Comparison of ENCODE assay signal across 25 cellular contexts in genomic region chr14:76765461-76765931, GRCh38. TPM values are rescaled to one million over a fixed set of nuclear protein-coding genes. Genes with fewer than 3 reads are reported as not detected.
DNase-seq lines count a peak whose midpoint lies in the region; ATAC-seq and TF ChIP-seq lines count a peak whose summit lies in the region.
"Had no signal": no experiment of that assay in that cellular context is flagged by ENCODE, and none has a peak within 500 bp of the region (broad histone marks: within the 10 kb centered on the region; RNA-seq: fewer than 3 reads in every experiment).

No MANE protein-coding gene starts in this region.

- TF ChIP-seq CTCF in Loucy (conservative IDR thresholded peaks at IDR 0.05; ENCODE audit: low read length) (no peak), uterus (IDR thresholded peaks at IDR 0.05) (no peak)

- WGBS in right cardiac atrium = 67% methylated on average over 6 of the region's 6 CpGs
- no CpG with 5 or more reads among the region's 6 CpGs for WGBS in neuronal stem cell (ENCODE audit: extremely low coverage in 2 of 2, insufficient read length in 2 of 2, insufficient replicate concordance in 1 of 2), 2 donors

- H3K36me3 Mint-ChIP-seq in activated T-helper 17 cell treated with anti-CD3 and anti-CD28 coated beads, Interleukin-2, amount 50 U/mL, for 72 hours (ENCODE audit: low read depth) = no peaks in the 10 kb centered on the region
- H3K36me3 Mint-ChIP-seq: activated naive CD8-positive, alpha-beta T cell treated with anti-CD3 and anti-CD28 coated beads, Interleukin-2, amount 10 ng/mL, durations not matched to agents 7 days and 5 days had no signal

- no peak overlapping the region for H2BK15ac ChIP-seq in neuronal stem cell (ENCODE audit: low read length)

- no peak overlapping the region for H3K4me3 Mint-ChIP-seq in activated T-helper 17 cell treated with anti-CD3 and anti-CD28 coated beads, Interleukin-2, amount 50 U/mL, for 72 hours
- H3K4me3 Mint-ChIP-seq: activated naive CD8-positive, alpha-beta T cell treated with anti-CD3 and anti-CD28 coated beads, Interleukin-2, amount 10 ng/mL, durations not matched to agents 7 days and 5 days; CD14-positive monocyte; T-helper 2 cell treated with Interferon-gamma antibody and Interleukin-4, amounts not matched to agents 5 μg/mL and 100 μg/mL, for 36 hours had no signal

- H3K79me1 ChIP-seq in neuronal stem cell (ENCODE audit: low read depth, low read length) = peaks cover 2% of the 10 kb centered on the region

- H3K18ac ChIP-seq in neuronal stem cell (ENCODE audit: low read length) = no peak overlapping the region

- H3K14ac ChIP-seq in neuronal stem cell (ENCODE audit: low read length) = no peak overlapping the region

- H3K4me1 ChIP-seq in Loucy (ENCODE audit: insufficient read depth, low read length, poor library complexity, severe bottlenecking) = peaks cover 45% of the 10 kb centered on the region
- H3K4me1 ChIP-seq in right cardiac atrium (ENCODE audit: control insufficient read depth, insufficient read depth, low read length) = peaks cover 14% of the 10 kb centered on the region
- H3K4me1 ChIP-seq in neuronal stem cell (ENCODE audit: control insufficient read depth in 2 of 2, insufficient read depth in 1 of 2, low read depth in 1 of 2, low read length in 2 of 2) = peaks cover 21 to 30% of the 10 kb centered on the region in 2 donors
- H3K4me1 ChIP-seq in uterus = peaks cover 4% of the 10 kb centered on the region in 2 donors
- H3K4me1 ChIP-seq: foreskin keratinocyte had no signal

- intact Hi-C loops in right cardiac atrium (cut with DNase I) = no loop called here
- intact Hi-C loops in uterus (cut with DNase I; ENCODE audit: low total_unique reads) = no loop called here

- no peak overlapping the region for H2BK12ac ChIP-seq in neuronal stem cell (ENCODE audit: low read length)

- H3K4me2 ChIP-seq in Loucy (ENCODE audit: low read depth, low read length, poor library complexity, severe bottlenecking) (peak overlapping the region; percentile 17), neuronal stem cell (ENCODE audit: insufficient read depth, low read length, poor library complexity, severe bottlenecking) (no peak overlapping the region)
- H3K4me2 ChIP-seq: hepatocyte had no signal

- H3K23ac ChIP-seq in neuronal stem cell (ENCODE audit: low read depth, low read length, poor library complexity) = no peak overlapping the region

- H3K9ac ChIP-seq in Loucy (ENCODE audit: low read depth, low read length, poor library complexity, severe bottlenecking) (no peak overlapping the region), neuronal stem cell (ENCODE audit: low read depth, low read length, poor library complexity) (peak overlapping the region; percentile 3)

- DNase-seq in right cardiac atrium (no peak), neuronal stem cell (ENCODE audit: low spot score) (no peak), NCI-H2196 (lab: John Stamatoyannopoulos, UW; ENCODE audit: unreplicated experiment) (no peak), cortex of kidney (lab: John Stamatoyannopoulos, UW) (no peak), uterus (no peak), NCI-H748 treated with DMSO at 0.1 percent for 48 hours (lab: John Stamatoyannopoulos, UW) (no peak)
- DNase-seq: activated CD4-positive, alpha-beta T cell treated with anti-CD3 and anti-CD28 coated beads for 4 hours; activated naive CD8-positive, alpha-beta T cell treated with anti-CD3 and anti-CD28 coated beads, Interleukin-2, amount 10 ng/mL, durations not matched to agents 7 days and 5 days; effector CD4-positive, alpha-beta T cell; erythroblast; foreskin keratinocyte; IMR-90; lower lobe of right lung; NCI-H1092 treated with DMSO at 0.1 percent for 48 hours; NCI-H187 treated with DMSO at 0.1 percent for 48 hours; RPMI8226; stimulated activated CD4-positive, alpha-beta T cell treated with anti-CD3 and anti-CD28 coated beads, Interleukin-4, amount 100 ng/mL, for 1 hour; stimulated activated naive CD8-positive, alpha-beta T cell treated with anti-CD3 and anti-CD28 coated beads, Interleukin-15, Interleukin-2, amounts not matched to agents 100 U/mL and 50 U/mL, for 24 hours had no signal

- H4K8ac ChIP-seq in neuronal stem cell (ENCODE audit: low read depth, low read length) = no peak overlapping the region

- no peak for TF ChIP-seq POLR2A in uterus (IDR thresholded peaks at IDR 0.05)

- H3K4me3 ChIP-seq in Loucy (ENCODE audit: low read length, poor library complexity, severe bottlenecking) (no peak overlapping the region), right cardiac atrium (ENCODE audit: low read length) (no peak overlapping the region), neuronal stem cell (ENCODE audit: low read length in 2 of 2) (no peak overlapping the region), uterus (no peak overlapping the region)
- H3K4me3 ChIP-seq: hepatocyte, lower lobe of right lung, transverse colon had no signal

- no peaks in the 10 kb centered on the region for H3K27me3 Mint-ChIP-seq in activated T-helper 17 cell treated with anti-CD3 and anti-CD28 coated beads, Interleukin-2, amount 50 U/mL, for 72 hours

- H4K91ac ChIP-seq in neuronal stem cell (ENCODE audit: low read depth, low read length, poor library complexity) = no peak overlapping the region

- no peaks in the 10 kb centered on the region for H3K27me3 ChIP-seq in Loucy (ENCODE audit: insufficient read depth, low read length, poor library complexity, severe bottlenecking)
- H3K27me3 ChIP-seq in right cardiac atrium (ENCODE audit: control insufficient read depth, insufficient read depth) = no peaks in the 10 kb centered on the region
- H3K27me3 ChIP-seq in neuronal stem cell (ENCODE audit: control insufficient read depth in 3 of 3, insufficient read depth in 3 of 3, low read depth in 1 of 3, low read length in 3 of 3) = peaks cover 0 to 11% (median 0%) of the 10 kb centered on the region in 3 experiments
- H3K27me3 ChIP-seq in uterus = no peaks in the 10 kb centered on the region

- no peaks in the 10 kb centered on the region for H3K9me3 Mint-ChIP-seq in activated T-helper 17 cell treated with anti-CD3 and anti-CD28 coated beads, Interleukin-2, amount 50 U/mL, for 72 hours
- H3K9me3 Mint-ChIP-seq: activated naive CD8-positive, alpha-beta T cell treated with anti-CD3 and anti-CD28 coated beads, Interleukin-2, amount 10 ng/mL, durations not matched to agents 7 days and 5 days; CD14-positive monocyte; T-helper 2 cell treated with Interferon-gamma antibody and Interleukin-4, amounts not matched to agents 5 μg/mL and 100 μg/mL, for 36 hours had no signal

- H3K9me2 ChIP-seq in Loucy (replicated peaks; ENCODE audit: low read depth, low read length) = no peaks in the 10 kb centered on the region

- no peak overlapping the region for H2AK5ac ChIP-seq in neuronal stem cell (ENCODE audit: low read depth, low read length)

- H3K9me3 ChIP-seq in Loucy (ENCODE audit: insufficient read depth, low read depth, low read length) = no peaks in the 10 kb centered on the region
- H3K9me3 ChIP-seq in right cardiac atrium (ENCODE audit: control insufficient read depth, low read length) = no peaks in the 10 kb centered on the region
- H3K9me3 ChIP-seq in neuronal stem cell (replicated peaks in 1 of 2; ENCODE audit: control insufficient read depth in 2 of 2, insufficient read depth in 1 of 2, low read depth in 1 of 2, low read length in 2 of 2) = no peaks in the 10 kb centered on the region
- H3K9me3 ChIP-seq in uterus = no peaks in the 10 kb centered on the region
- H3K9me3 ChIP-seq: lower lobe of right lung, transverse colon had no signal

- H3K79me2 ChIP-seq in Loucy (ENCODE audit: insufficient read depth, low read length) = peaks cover 7% of the 10 kb centered on the region; the same call in 1 of the 2 replicates
- H3K79me2 ChIP-seq: hepatocyte had no signal

- peaks cover 10% of the 10 kb centered on the region for H4K20me1 ChIP-seq in Loucy (ENCODE audit: insufficient read depth, low read length, poor library complexity, severe bottlenecking)

- H3K27ac ChIP-seq in right cardiac atrium (ENCODE audit: low read length) = peak overlapping the region; percentile 84
- H3K27ac ChIP-seq in neuronal stem cell (replicated peaks; ENCODE audit: low read length) = no peak overlapping the region
- H3K27ac ChIP-seq in uterus = peak overlapping the region in 1 of 2 donors; percentile 69
- H3K27ac ChIP-seq: foreskin keratinocyte, hepatocyte, lower lobe of right lung, transverse colon had no signal

- no peak overlapping the region for H2BK5ac ChIP-seq in neuronal stem cell (ENCODE audit: low read length)

- H2AFZ ChIP-seq in Loucy (ENCODE audit: low read length) (no peak overlapping the region), neuronal stem cell (ENCODE audit: low read length) (no peak overlapping the region)
- H2AFZ ChIP-seq: hepatocyte had no signal

- H2BK120ac ChIP-seq in neuronal stem cell (ENCODE audit: low read depth, low read length) = no peak overlapping the region

- H3K4me1 Mint-ChIP-seq in activated T-helper 17 cell treated with anti-CD3 and anti-CD28 coated beads, Interleukin-2, amount 50 U/mL, for 72 hours = peaks cover 15% of the 10 kb centered on the region

- H3K27ac Mint-ChIP-seq in activated T-helper 17 cell treated with anti-CD3 and anti-CD28 coated beads, Interleukin-2, amount 50 U/mL, for 72 hours = peak overlapping the region; percentile 59
- H3K27ac Mint-ChIP-seq: activated naive CD8-positive, alpha-beta T cell treated with anti-CD3 and anti-CD28 coated beads, Interleukin-2, amount 10 ng/mL, durations not matched to agents 7 days and 5 days; T-helper 2 cell treated with Interferon-gamma antibody and Interleukin-4, amounts not matched to agents 5 μg/mL and 100 μg/mL, for 36 hours had no signal

- H3K36me3 ChIP-seq in Loucy (ENCODE audit: insufficient read depth, low read length) = no peaks in the 10 kb centered on the region
- H3K36me3 ChIP-seq in neuronal stem cell (replicated peaks in 1 of 2; ENCODE audit: control insufficient read depth in 2 of 2, insufficient read depth in 2 of 2, low read length in 2 of 2) = peaks cover 7 to 35% of the 10 kb centered on the region in 2 donors
- H3K36me3 ChIP-seq in uterus = no peaks in the 10 kb centered on the region
- H3K36me3 ChIP-seq: lower lobe of right lung, transverse colon had no signal

- ATAC-seq in activated T-helper 17 cell treated with anti-CD3 and anti-CD28 coated beads, Interleukin-2, amount 50 U/mL, for 72 hours (replicated peaks) = no peak
- ATAC-seq in right cardiac atrium = no peak
- ATAC-seq: foreskin keratinocyte; HCT116; lower lobe of right lung; stimulated activated naive CD8-positive, alpha-beta T cell treated with anti-CD3 and anti-CD28 coated beads, Interleukin-15, Interleukin-2, amounts not matched to agents 100 U/mL and 50 U/mL, for 24 hours had no signal

- H3K4ac ChIP-seq in neuronal stem cell (ENCODE audit: low read length) = no peak overlapping the region

- H3F3A ChIP-seq in Loucy (ENCODE audit: low read depth) = no peaks in the 10 kb centered on the region

RNA-seq across cellular contexts. Expression of gene VASH1, which starts 4.2 kb away (rescaled TPM):
- total RNA-seq in activated T-helper 17 cell treated with anti-CD3 and anti-CD28 coated beads, Interleukin-2, amount 50 U/mL, for 72 hours = 1 to 10 TPM; 2.6 to 6.4 TPM
- total RNA-seq in right cardiac atrium (10 to 100 TPM; 27.6 to 85.2 (median 37.5) TPM), uterus (10 to 100 TPM in 3 of 4 donors, 1 to 10 TPM in 1; 3.6 to 23.4 (median 16.4) TPM)
- polyA plus RNA-seq in right cardiac atrium = 23.1 TPM
- 29.4 TPM for polyA plus RNA-seq in neuronal stem cell (2013, experiment 1 of 2)
- polyA plus RNA-seq in neuronal stem cell (2013, experiment 2 of 2) = 30.2 TPM

RNA-seq across cellular contexts. Expression of gene ANGEL1, which starts 47.2 kb away (rescaled TPM):
- 10 to 100 TPM; 10.6 to 10.7 TPM for total RNA-seq in activated T-helper 17 cell treated with anti-CD3 and anti-CD28 coated beads, Interleukin-2, amount 50 U/mL, for 72 hours
- 10 to 100 TPM; 19.9 to 24.9 (median 20.3) TPM for total RNA-seq in right cardiac atrium
- polyA plus RNA-seq in right cardiac atrium = 12.8 TPM
- polyA plus RNA-seq in neuronal stem cell (2013, experiment 1 of 2) = 14.7 TPM
- 13.5 TPM for polyA plus RNA-seq in neuronal stem cell (2013, experiment 2 of 2)
- total RNA-seq in uterus = 10 to 100 TPM in 2 of 4 donors, 1 to 10 TPM in 2; 4.1 to 24.4 (median 10.5) TPM
